In the genomic region with DNA sequence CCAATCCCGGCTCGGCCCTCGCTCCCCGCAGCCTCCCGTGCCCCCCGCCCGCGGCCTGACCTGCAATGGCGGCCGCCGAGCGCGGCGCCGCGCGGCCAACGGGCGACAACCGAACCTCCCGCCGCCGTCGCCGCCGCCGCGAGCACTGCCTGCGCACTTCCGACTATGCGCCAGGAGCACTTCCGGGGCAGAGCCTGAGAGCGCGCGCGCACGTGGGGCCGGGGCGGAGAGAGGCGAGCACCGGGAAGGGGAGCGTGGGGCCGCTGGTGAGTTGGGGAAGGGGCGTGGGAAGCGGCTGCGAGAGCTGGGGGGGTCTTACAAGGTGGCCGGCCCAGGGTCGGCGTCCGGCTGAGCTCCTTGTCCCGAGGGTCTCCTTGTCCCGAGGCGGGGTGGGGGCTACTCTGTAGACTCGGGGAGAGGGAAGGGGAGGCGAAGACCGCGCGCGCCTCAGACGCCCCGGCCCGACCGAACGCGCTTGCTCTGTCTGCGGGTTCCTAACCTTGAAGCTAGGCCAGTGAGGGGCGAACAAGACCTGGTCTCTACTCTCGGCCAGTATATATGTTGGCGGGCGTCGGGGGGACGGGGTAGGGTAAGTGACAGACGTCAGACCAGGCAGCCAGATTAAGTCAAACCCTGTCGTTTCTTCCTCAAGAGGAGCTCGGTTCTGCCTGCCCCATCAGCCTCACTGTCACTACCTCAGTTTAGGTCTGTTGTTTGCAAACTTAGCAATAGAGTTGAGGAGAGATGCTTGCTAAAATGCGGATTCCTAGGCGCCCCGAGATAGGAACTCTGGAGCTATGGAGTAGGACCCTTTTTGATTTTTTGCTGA, we compare ENCODE assay signal across 1 cellular context.
TF ChIP-seq lines count a peak whose summit lies in the region.

A gene with protein sequence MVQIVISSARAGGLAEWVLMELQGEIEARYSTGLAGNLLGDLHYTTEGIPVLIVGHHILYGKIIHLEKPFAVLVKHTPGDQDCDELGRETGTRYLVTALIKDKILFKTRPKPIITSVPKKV (minus strand): TSS at position 165 of the 829 bp plus-strand sequence. CDS start 11,130 bp downstream, outside the sequence.
A gene (plus strand): TSS at position 226 of the 829 bp plus-strand sequence. CDS start 811 bp downstream, outside the sequence.

TF ChIP-seq in HepG2, 621 proteins besides CTCF, POLR2A, EP300 and RAD21 (continued from another document and continues in another):
- TF ChIP-seq, protein P1, sequence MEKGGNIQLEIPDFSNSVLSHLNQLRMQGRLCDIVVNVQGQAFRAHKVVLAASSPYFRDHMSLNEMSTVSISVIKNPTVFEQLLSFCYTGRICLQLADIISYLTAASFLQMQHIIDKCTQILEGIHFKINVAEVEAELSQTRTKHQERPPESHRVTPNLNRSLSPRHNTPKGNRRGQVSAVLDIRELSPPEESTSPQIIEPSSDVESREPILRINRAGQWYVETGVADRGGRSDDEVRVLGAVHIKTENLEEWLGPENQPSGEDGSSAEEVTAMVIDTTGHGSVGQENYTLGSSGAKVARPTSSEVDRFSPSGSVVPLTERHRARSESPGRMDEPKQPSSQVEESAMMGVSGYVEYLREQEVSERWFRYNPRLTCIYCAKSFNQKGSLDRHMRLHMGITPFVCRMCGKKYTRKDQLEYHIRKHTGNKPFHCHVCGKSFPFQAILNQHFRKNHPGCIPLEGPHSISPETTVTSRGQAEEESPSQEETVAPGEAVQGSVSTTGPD (CRISPR knock-in tag; IDR thresholded peaks at IDR 0.05) = no peak
- TF ChIP-seq NFE2 (CRISPR knock-in tag; IDR thresholded peaks at IDR 0.05) (no peak), ZNF562 (CRISPR knock-in tag; IDR thresholded peaks at IDR 0.05; ENCODE audit: borderline replicate concordance) (peak; percentile 20; the same call in 1 of the 2 replicates), HMG20A (CRISPR knock-in tag; IDR thresholded peaks at IDR 0.05; ENCODE audit: borderline replicate concordance) (no peak), POLR2AphosphoS5 (IDR thresholded peaks at IDR 0.05; ENCODE audit: low read depth, low read length) (peak; percentile 91), HOXA5 (CRISPR knock-in tag; IDR thresholded peaks at IDR 0.05) (peak; percentile 46; the same call in 1 of the 2 replicates), MIER2 (CRISPR knock-in tag; IDR thresholded peaks at IDR 0.05) (no peak), KLF6 (CRISPR knock-in tag; IDR thresholded peaks at IDR 0.05) (no peak), ZNF570 (CRISPR knock-in tag; IDR thresholded peaks at IDR 0.05; ENCODE audit: borderline replicate concordance) (no peak), MAF1 (CRISPR knock-in tag; IDR thresholded peaks at IDR 0.05; ENCODE audit: borderline replicate concordance) (peak; percentile 71), ZNF546 (CRISPR knock-in tag; conservative IDR thresholded peaks at IDR 0.05) (peak; percentile 73; the same call in 1 of the 2 replicates), ZNF737 (CRISPR knock-in tag; IDR thresholded peaks at IDR 0.05; ENCODE audit: borderline replicate concordance) (no peak), MLLT10 (CRISPR knock-in tag; IDR thresholded peaks at IDR 0.05) (no peak), FIP1L1 (IDR thresholded peaks at IDR 0.05; ENCODE audit: borderline replicate concordance, insufficient read depth, low read depth, low read length) (no peak), ZBTB7A (CRISPR knock-in tag; IDR thresholded peaks at IDR 0.05) (peak; percentile 87), ZBTB38 (CRISPR knock-in tag; IDR thresholded peaks at IDR 0.05) (peak; percentile 83), ZNF326 (CRISPR knock-in tag; IDR thresholded peaks at IDR 0.05; ENCODE audit: borderline replicate concordance) (no peak), ZNF501 (CRISPR knock-in tag; IDR thresholded peaks at IDR 0.05) (no peak; the same call in none of the 2 replicates), YEATS4 (CRISPR knock-in tag; IDR thresholded peaks at IDR 0.05; ENCODE audit: borderline replicate concordance) (peak; percentile 98), TCF7 (IDR thresholded peaks at IDR 0.05; ENCODE audit: low read depth) (no peak), ERF (CRISPR knock-in tag; IDR thresholded peaks at IDR 0.05) (no peak; the same call in 1 of the 2 replicates), ZNF3 (CRISPR knock-in tag; IDR thresholded peaks at IDR 0.05) (no peak), ZFP90 (CRISPR knock-in tag; IDR thresholded peaks at IDR 0.05; ENCODE audit: borderline replicate concordance) (peak; percentile 88; the same call in 1 of the 2 replicates), TBP (CRISPR knock-in tag; IDR thresholded peaks at IDR 0.05) (no peak; the same call in 1 of the 2 replicates), ZNF749 (CRISPR knock-in tag; IDR thresholded peaks at IDR 0.05; ENCODE audit: borderline replicate concordance) (peak; percentile 84; the same call in 1 of the 2 replicates)
- TF ChIP-seq, protein P2, sequence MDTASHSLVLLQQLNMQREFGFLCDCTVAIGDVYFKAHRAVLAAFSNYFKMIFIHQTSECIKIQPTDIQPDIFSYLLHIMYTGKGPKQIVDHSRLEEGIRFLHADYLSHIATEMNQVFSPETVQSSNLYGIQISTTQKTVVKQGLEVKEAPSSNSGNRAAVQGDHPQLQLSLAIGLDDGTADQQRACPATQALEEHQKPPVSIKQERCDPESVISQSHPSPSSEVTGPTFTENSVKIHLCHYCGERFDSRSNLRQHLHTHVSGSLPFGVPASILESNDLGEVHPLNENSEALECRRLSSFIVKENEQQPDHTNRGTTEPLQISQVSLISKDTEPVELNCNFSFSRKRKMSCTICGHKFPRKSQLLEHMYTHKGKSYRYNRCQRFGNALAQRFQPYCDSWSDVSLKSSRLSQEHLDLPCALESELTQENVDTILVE (CRISPR knock-in tag; IDR thresholded peaks at IDR 0.05) = peak; percentile 85; the same call in 1 of the 2 replicates
- TF ChIP-seq, protein P3, sequence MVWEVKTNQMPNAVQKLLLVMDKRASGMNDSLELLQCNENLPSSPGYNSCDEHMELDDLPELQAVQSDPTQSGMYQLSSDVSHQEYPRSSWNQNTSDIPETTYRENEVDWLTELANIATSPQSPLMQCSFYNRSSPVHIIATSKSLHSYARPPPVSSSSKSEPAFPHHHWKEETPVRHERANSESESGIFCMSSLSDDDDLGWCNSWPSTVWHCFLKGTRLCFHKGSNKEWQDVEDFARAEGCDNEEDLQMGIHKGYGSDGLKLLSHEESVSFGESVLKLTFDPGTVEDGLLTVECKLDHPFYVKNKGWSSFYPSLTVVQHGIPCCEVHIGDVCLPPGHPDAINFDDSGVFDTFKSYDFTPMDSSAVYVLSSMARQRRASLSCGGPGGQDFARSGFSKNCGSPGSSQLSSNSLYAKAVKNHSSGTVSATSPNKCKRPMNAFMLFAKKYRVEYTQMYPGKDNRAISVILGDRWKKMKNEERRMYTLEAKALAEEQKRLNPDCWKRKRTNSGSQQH (CRISPR knock-in tag; IDR thresholded peaks at IDR 0.05; ENCODE audit: low read depth) = peak; percentile 91
- TF ChIP-seq, protein P4, sequence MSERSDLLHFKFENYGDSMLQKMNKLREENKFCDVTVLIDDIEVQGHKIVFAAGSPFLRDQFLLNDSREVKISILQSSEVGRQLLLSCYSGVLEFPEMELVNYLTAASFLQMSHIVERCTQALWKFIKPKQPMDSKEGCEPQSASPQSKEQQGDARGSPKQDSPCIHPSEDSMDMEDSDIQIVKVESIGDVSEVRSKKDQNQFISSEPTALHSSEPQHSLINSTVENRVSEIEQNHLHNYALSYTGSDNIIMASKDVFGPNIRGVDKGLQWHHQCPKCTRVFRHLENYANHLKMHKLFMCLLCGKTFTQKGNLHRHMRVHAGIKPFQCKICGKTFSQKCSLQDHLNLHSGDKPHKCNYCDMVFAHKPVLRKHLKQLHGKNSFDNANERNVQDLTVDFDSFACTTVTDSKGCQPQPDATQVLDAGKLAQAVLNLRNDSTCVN (CRISPR knock-in tag; IDR thresholded peaks at IDR 0.05; ENCODE audit: borderline replicate concordance) = no peak
- TF ChIP-seq, protein P5, sequence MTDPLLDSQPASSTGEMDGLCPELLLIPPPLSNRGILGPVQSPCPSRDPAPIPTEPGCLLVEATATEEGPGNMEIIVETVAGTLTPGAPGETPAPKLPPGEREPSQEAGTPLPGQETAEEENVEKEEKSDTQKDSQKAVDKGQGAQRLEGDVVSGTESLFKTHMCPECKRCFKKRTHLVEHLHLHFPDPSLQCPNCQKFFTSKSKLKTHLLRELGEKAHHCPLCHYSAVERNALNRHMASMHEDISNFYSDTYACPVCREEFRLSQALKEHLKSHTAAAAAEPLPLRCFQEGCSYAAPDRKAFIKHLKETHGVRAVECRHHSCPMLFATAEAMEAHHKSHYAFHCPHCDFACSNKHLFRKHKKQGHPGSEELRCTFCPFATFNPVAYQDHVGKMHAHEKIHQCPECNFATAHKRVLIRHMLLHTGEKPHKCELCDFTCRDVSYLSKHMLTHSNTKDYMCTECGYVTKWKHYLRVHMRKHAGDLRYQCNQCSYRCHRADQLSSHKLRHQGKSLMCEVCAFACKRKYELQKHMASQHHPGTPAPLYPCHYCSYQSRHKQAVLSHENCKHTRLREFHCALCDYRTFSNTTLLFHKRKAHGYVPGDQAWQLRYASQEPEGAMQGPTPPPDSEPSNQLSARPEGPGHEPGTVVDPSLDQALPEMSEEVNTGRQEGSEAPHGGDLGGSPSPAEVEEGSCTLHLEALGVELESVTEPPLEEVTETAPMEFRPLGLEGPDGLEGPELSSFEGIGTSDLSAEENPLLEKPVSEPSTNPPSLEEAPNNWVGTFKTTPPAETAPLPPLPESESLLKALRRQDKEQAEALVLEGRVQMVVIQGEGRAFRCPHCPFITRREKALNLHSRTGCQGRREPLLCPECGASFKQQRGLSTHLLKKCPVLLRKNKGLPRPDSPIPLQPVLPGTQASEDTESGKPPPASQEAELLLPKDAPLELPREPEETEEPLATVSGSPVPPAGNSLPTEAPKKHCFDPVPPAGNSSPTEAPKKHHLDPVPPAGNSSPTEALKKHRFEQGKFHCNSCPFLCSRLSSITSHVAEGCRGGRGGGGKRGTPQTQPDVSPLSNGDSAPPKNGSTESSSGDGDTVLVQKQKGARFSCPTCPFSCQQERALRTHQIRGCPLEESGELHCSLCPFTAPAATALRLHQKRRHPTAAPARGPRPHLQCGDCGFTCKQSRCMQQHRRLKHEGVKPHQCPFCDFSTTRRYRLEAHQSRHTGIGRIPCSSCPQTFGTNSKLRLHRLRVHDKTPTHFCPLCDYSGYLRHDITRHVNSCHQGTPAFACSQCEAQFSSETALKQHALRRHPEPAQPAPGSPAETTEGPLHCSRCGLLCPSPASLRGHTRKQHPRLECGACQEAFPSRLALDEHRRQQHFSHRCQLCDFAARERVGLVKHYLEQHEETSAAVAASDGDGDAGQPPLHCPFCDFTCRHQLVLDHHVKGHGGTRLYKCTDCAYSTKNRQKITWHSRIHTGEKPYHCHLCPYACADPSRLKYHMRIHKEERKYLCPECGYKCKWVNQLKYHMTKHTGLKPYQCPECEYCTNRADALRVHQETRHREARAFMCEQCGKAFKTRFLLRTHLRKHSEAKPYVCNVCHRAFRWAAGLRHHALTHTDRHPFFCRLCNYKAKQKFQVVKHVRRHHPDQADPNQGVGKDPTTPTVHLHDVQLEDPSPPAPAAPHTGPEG (CRISPR knock-in tag; IDR thresholded peaks at IDR 0.05) = peak; percentile 89
- TF ChIP-seq, protein P6, sequence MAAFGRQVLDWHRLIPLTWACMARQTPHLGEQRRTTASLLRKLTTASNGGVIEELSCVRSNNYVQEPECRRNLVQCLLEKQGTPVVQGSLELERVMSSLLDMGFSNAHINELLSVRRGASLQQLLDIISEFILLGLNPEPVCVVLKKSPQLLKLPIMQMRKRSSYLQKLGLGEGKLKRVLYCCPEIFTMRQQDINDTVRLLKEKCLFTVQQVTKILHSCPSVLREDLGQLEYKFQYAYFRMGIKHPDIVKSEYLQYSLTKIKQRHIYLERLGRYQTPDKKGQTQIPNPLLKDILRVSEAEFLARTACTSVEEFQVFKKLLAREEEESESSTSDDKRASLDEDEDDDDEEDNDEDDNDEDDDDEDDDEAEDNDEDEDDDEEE (CRISPR knock-in tag; IDR thresholded peaks at IDR 0.05) = 0 out of 2 replicates have a peak, but pooled peaks have one; percentile 74
- TF ChIP-seq, protein P7, sequence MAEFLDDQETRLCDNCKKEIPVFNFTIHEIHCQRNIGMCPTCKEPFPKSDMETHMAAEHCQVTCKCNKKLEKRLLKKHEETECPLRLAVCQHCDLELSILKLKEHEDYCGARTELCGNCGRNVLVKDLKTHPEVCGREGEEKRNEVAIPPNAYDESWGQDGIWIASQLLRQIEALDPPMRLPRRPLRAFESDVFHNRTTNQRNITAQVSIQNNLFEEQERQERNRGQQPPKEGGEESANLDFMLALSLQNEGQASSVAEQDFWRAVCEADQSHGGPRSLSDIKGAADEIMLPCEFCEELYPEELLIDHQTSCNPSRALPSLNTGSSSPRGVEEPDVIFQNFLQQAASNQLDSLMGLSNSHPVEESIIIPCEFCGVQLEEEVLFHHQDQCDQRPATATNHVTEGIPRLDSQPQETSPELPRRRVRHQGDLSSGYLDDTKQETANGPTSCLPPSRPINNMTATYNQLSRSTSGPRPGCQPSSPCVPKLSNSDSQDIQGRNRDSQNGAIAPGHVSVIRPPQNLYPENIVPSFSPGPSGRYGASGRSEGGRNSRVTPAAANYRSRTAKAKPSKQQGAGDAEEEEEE (CRISPR knock-in tag; IDR thresholded peaks at IDR 0.05; ENCODE audit: borderline replicate concordance) = no peak
- TF ChIP-seq, protein P8, sequence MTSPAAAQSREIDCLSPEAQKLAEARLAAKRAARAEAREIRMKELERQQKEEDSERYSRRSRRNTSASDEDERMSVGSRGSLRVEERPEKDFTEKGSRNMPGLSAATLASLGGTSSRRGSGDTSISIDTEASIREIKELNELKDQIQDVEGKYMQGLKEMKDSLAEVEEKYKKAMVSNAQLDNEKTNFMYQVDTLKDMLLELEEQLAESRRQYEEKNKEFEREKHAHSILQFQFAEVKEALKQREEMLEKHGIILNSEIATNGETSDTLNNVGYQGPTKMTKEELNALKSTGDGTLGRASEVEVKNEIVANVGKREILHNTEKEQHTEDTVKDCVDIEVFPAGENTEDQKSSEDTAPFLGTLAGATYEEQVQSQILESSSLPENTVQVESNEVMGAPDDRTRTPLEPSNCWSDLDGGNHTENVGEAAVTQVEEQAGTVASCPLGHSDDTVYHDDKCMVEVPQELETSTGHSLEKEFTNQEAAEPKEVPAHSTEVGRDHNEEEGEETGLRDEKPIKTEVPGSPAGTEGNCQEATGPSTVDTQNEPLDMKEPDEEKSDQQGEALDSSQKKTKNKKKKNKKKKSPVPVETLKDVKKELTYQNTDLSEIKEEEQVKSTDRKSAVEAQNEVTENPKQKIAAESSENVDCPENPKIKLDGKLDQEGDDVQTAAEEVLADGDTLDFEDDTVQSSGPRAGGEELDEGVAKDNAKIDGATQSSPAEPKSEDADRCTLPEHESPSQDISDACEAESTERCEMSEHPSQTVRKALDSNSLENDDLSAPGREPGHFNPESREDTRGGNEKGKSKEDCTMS (CRISPR knock-in tag; conservative IDR thresholded peaks at IDR 0.05) = no peak
- TF ChIP-seq, protein P9, sequence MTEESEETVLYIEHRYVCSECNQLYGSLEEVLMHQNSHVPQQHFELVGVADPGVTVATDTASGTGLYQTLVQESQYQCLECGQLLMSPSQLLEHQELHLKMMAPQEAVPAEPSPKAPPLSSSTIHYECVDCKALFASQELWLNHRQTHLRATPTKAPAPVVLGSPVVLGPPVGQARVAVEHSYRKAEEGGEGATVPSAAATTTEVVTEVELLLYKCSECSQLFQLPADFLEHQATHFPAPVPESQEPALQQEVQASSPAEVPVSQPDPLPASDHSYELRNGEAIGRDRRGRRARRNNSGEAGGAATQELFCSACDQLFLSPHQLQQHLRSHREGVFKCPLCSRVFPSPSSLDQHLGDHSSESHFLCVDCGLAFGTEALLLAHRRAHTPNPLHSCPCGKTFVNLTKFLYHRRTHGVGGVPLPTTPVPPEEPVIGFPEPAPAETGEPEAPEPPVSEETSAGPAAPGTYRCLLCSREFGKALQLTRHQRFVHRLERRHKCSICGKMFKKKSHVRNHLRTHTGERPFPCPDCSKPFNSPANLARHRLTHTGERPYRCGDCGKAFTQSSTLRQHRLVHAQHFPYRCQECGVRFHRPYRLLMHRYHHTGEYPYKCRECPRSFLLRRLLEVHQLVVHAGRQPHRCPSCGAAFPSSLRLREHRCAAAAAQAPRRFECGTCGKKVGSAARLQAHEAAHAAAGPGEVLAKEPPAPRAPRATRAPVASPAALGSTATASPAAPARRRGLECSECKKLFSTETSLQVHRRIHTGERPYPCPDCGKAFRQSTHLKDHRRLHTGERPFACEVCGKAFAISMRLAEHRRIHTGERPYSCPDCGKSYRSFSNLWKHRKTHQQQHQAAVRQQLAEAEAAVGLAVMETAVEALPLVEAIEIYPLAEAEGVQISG (CRISPR knock-in tag; IDR thresholded peaks at IDR 0.05) = peak; percentile 94
